ENCODE assay signal across 3 cellular contexts in genomic region chr16:78300469-78300868, GRCh38.
TF ChIP-seq lines count a peak whose summit lies in the region.

No MANE protein-coding gene starts in this region.

TF ChIP-seq in HepG2, 621 proteins besides CTCF, POLR2A, EP300 and RAD21:
- TF ChIP-seq MTF1 (CRISPR knock-in tag; IDR thresholded peaks at IDR 0.05) (no peak), ATF2 (CRISPR knock-in tag; IDR thresholded peaks at IDR 0.05) (no peak), HNRNPK (IDR thresholded peaks at IDR 0.05; ENCODE audit: low read depth, low read length, poor library complexity, severe bottlenecking) (peak; percentile 51), ZSCAN30 (CRISPR knock-in tag; IDR thresholded peaks at IDR 0.05) (no peak), HNRNPL (IDR thresholded peaks at IDR 0.05; ENCODE audit: low read depth, low read length) (no peak), E2F2 (CRISPR knock-in tag; IDR thresholded peaks at IDR 0.05; ENCODE audit: borderline replicate concordance) (no peak)

TF ChIP-seq in SK-N-SH, 30 proteins besides CTCF, POLR2A, EP300 and RAD21:
- 0 out of 2 replicates have a peak, but pooled peaks have one; percentile 49 for TF ChIP-seq FOXM1 (IDR thresholded peaks at IDR 0.05; ENCODE audit: low read depth)
- TF ChIP-seq NFIC (IDR thresholded peaks at IDR 0.05; ENCODE audit: borderline replicate concordance), result peak; percentile 59
- 0 out of 2 replicates have a peak, but pooled peaks have one; percentile 27 for TF ChIP-seq MAX (IDR thresholded peaks at IDR 0.05; ENCODE audit: low read depth)
- TF ChIP-seq PBX3 (IDR thresholded peaks at IDR 0.05), result peak; percentile 93
- TF ChIP-seq FOSL2 (IDR thresholded peaks at IDR 0.05; ENCODE audit: borderline replicate concordance, low read depth), result peak; percentile 69; the same call in 1 of the 2 replicates
- TF ChIP-seq RFX5 (IDR thresholded peaks at IDR 0.05; ENCODE audit: low read length), result no peak
- peak; percentile 84 for TF ChIP-seq JUND (IDR thresholded peaks at IDR 0.05)
- TF ChIP-seq TEAD4 (IDR thresholded peaks at IDR 0.05; ENCODE audit: borderline replicate concordance, insufficient read depth), result peak; percentile 79
- TF ChIP-seq TCF12 (IDR thresholded peaks at IDR 0.05), result peak; percentile 86
- TF ChIP-seq MEF2A (IDR thresholded peaks at IDR 0.05; ENCODE audit: borderline replicate concordance, low read depth), result peak; percentile 63; the same call in 1 of the 2 replicates
- TF ChIP-seq EZH2phosphoT487 (IDR thresholded peaks at IDR 0.05; ENCODE audit: borderline replicate concordance, low read depth), result no peak

TF ChIP-seq in SK-N-SH treated with all-trans-retinoic acid at 6 μM for 48 hours, 23 proteins besides CTCF, POLR2A, EP300 and RAD21:
- peak; percentile 50; the same call in 1 of the 2 replicates for TF ChIP-seq ISL1 (CRISPR knock-in tag; IDR thresholded peaks at IDR 0.05)
- TF ChIP-seq RARB (CRISPR knock-in tag; IDR thresholded peaks at IDR 0.05), result no peak
